ENCODE assay signal across 1 cellular context in the genomic region with DNA sequence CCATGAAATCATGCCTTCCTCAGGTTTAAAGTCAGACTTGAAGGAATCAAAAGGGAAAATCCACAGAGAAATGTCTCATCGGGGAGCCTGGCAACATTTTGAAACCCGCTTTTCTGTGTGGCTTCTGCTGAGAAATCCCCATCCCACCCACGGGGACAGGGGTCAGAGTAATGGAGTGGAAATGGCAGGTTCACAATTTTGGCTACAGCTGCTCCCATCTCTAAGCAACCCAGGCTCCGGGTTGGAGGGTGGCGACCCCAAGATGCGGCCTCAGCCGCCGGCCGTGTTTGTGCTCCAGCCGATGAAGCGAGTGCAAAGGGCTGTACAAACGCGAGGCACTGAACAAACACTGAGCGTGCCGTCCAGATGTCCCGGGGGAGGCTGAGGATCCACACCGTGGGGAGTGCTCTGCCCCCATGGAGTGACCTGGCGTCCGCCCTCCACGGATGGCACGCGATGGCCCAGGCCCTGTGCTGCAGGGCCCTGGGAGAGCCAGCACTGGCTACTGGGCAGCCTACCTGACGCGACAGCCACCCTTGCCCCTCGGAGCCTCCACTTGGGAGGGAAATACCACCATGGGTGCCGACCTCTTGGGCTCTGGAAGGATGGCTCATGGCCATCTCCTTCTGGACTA.
TF ChIP-seq lines count a peak whose summit lies in the region.

No MANE protein-coding gene starts in this region.

TF ChIP-seq in GM23338, 12 proteins besides CTCF, POLR2A, EP300 and RAD21 (continued from another document):
- TF ChIP-seq, protein P1, sequence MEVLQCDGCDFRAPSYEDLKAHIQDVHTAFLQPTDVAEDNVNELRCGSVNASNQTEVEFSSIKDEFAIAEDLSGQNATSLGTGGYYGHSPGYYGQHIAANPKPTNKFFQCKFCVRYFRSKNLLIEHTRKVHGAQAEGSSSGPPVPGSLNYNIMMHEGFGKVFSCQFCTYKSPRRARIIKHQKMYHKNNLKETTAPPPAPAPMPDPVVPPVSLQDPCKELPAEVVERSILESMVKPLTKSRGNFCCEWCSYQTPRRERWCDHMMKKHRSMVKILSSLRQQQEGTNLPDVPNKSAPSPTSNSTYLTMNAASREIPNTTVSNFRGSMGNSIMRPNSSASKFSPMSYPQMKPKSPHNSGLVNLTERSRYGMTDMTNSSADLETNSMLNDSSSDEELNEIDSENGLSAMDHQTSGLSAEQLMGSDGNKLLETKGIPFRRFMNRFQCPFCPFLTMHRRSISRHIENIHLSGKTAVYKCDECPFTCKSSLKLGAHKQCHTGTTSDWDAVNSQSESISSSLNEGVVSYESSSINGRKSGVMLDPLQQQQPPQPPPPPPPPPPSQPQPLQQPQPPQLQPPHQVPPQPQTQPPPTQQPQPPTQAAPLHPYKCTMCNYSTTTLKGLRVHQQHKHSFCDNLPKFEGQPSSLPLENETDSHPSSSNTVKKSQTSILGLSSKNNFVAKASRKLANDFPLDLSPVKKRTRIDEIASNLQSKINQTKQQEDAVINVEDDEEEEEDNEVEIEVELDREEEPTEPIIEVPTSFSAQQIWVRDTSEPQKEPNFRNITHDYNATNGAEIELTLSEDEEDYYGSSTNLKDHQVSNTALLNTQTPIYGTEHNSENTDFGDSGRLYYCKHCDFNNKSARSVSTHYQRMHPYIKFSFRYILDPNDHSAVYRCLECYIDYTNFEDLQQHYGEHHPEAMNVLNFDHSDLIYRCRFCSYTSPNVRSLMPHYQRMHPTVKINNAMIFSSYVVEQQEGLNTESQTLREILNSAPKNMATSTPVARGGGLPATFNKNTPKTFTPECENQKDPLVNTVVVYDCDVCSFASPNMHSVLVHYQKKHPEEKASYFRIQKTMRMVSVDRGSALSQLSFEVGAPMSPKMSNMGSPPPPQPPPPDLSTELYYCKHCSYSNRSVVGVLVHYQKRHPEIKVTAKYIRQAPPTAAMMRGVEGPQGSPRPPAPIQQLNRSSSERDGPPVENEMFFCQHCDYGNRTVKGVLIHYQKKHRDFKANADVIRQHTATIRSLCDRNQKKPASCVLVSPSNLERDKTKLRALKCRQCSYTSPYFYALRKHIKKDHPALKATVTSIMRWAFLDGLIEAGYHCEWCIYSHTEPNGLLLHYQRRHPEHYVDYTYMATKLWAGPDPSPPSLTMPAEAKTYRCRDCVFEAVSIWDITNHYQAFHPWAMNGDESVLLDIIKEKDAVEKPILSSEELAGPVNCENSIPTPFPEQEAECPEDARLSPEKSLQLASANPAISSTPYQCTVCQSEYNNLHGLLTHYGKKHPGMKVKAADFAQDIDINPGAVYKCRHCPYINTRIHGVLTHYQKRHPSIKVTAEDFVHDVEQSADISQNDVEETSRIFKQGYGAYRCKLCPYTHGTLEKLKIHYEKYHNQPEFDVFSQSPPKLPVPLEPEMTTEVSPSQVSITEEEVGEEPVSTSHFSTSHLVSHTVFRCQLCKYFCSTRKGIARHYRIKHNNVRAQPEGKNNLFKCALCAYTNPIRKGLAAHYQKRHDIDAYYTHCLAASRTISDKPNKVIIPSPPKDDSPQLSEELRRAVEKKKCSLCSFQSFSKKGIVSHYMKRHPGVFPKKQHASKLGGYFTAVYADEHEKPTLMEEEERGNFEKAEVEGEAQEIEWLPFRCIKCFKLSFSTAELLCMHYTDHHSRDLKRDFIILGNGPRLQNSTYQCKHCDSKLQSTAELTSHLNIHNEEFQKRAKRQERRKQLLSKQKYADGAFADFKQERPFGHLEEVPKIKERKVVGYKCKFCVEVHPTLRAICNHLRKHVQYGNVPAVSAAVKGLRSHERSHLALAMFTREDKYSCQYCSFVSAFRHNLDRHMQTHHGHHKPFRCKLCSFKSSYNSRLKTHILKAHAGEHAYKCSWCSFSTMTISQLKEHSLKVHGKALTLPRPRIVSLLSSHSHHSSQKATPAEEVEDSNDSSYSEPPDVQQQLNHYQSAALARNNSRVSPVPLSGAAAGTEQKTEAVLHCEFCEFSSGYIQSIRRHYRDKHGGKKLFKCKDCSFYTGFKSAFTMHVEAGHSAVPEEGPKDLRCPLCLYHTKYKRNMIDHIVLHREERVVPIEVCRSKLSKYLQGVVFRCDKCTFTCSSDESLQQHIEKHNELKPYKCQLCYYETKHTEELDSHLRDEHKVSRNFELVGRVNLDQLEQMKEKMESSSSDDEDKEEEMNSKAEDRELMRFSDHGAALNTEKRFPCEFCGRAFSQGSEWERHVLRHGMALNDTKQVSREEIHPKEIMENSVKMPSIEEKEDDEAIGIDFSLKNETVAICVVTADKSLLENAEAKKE (CRISPR knock-in tag; IDR thresholded peaks at IDR 0.05): no peak
- TF ChIP-seq EZH2 (IDR thresholded peaks at IDR 0.05; ENCODE audit: low read depth, unreplicated experiment) (no peak), EZH2phosphoT487 (IDR thresholded peaks at IDR 0.05; ENCODE audit: unreplicated experiment) (no peak)
